15 cellular contexts compared by ENCODE assay signal in genomic region chr15:99985878-99986277, GRCh38.
DNase-seq lines count a peak whose midpoint lies in the region; FAIRE-seq and TF ChIP-seq lines count a peak whose summit lies in the region.
"Had no signal": no experiment of that assay in that cellular context is flagged by ENCODE, and none has a peak within 500 bp of the region (broad histone marks: within the 10 kb centered on the region; RNA-seq: fewer than 3 reads in every experiment).

No MANE protein-coding gene starts in this region.

- H3K56ac ChIP-seq in H1 (replicated peaks; ENCODE audit: insufficient read length, low read depth, low read length) = no peak overlapping the region

- POLR2A ChIA-PET in H1 (lab: Charles Lee; ENCODE audit: partially characterized antibody) = no interaction called here

- 98% methylated on average over 4 of the region's 4 CpGs; no CpG with 5 or more reads in 1 of the 2 experiments for WGBS in H1 (ENCODE audit: extremely low coverage in 1 of 2, insufficient coverage in 1 of 2, insufficient read length in 1 of 2, insufficient replicate concordance in 2 of 2, low coverage in 1 of 2, low lambda C conversion rate in 2 of 2, missing lambda C conversion rate in 1 of 2), 2 experiments

- H3K4me1 Mint-ChIP-seq in nephron = peaks cover 45% of the 10 kb centered on the region
- peaks cover 22% of the 10 kb centered on the region for H3K4me1 Mint-ChIP-seq in type B pancreatic cell (ENCODE audit: unreplicated experiment)

- peaks cover 2% of the 10 kb centered on the region; the same call in 1 of the 2 replicates for H3K23me2 ChIP-seq in H1 (ENCODE audit: low read depth, low read length)

- H3K79me2 ChIP-seq in H1 (ENCODE audit: control insufficient read depth in 1 of 2, insufficient read depth in 2 of 2, low read length in 2 of 2) = no peaks in the 10 kb centered on the region

- FAIRE-seq in H1 (lab: Jason Lieb, UNC) = no peak

- H3K18ac ChIP-seq in H1 (ENCODE audit: extremely low read depth, low read length) = no peak overlapping the region; the same call in 1 of the 2 replicates

- no peak overlapping the region; the same call in 1 of the 2 replicates for H4K8ac ChIP-seq in H1 (ENCODE audit: extremely low read depth, insufficient read depth, low read length)

- peaks cover 35% of the 10 kb centered on the region for H3K4me1 ChIP-seq in SJCRH30
- peaks cover 15 to 27% (median 19%) of the 10 kb centered on the region in 4 experiments for H3K4me1 ChIP-seq in H1 (replicated peaks in 1 of 4; ENCODE audit: control insufficient read depth in 3 of 4, insufficient read depth in 4 of 4, low read length in 3 of 4)

- H3K27me3 ChIP-seq in SJCRH30 (no peaks in the 10 kb centered on the region), H1 (replicated peaks in 1 of 4; ENCODE audit: control insufficient read depth in 3 of 4, extremely low read depth in 1 of 4, insufficient read depth in 3 of 4, low read length in 3 of 4) (no peaks in the 10 kb centered on the region)

- H3K79me1 ChIP-seq in H1 (ENCODE audit: low read depth, low read length) = no peaks in the 10 kb centered on the region

- TF ChIP-seq RAD21 in H1 (IDR thresholded peaks at IDR 0.05 in 1 of 2, conservative IDR thresholded peaks at IDR 0.05 in 1 of 2; ENCODE audit: low read depth in 2 of 2, low read length in 2 of 2) = no peak

- H3K27me3 Mint-ChIP-seq in nephron (ENCODE audit: low read depth) (peaks cover 2% of the 10 kb centered on the region), type B pancreatic cell (peaks cover 6% of the 10 kb centered on the region)
- H3K27me3 Mint-ChIP-seq: CD4-positive, alpha-beta T cell had no signal

- CTCF ChIA-PET in H1 (lab: Charles Lee; ENCODE audit: partially characterized antibody) = interaction anchor here (0.6 to 1.1 kb wide), 2 partner anchors 25 to 44 kb away, joined by 3 read pairs; no protein-coding TSS in a partner anchor

- no peak overlapping the region for H3K23ac ChIP-seq in H1 (ENCODE audit: insufficient read length)

- H3K14ac ChIP-seq in H1 (ENCODE audit: insufficient read length) = no peak overlapping the region

- peak overlapping the region; percentile 47 to 65 (median 61) for H3K27ac Mint-ChIP-seq in nephron
- peak overlapping the region; percentile 81 for H3K27ac Mint-ChIP-seq in type B pancreatic cell
- H3K27ac Mint-ChIP-seq: CD4-positive, alpha-beta T cell had no signal

- H2AK5ac ChIP-seq in H1 (ENCODE audit: low read depth, low read length) = peak overlapping the region; percentile 61

- H3K4me3 ChIP-seq in SJCRH30 (no peak overlapping the region), H1 (ENCODE audit: extremely low read depth in 1 of 4, insufficient read depth in 2 of 4, low read depth in 3 of 4, low read length in 4 of 4) (no peak overlapping the region)

- DNase-seq in SJCRH30 (no peak), H1 (ENCODE audit: low read depth in 1 of 2, low spot score in 2 of 2) (no peak), type B pancreatic cell (ENCODE audit: extremely low spot score, unreplicated experiment) (no peak), DMS79 (lab: John Stamatoyannopoulos, UW) (no peak), KG1 (lab: John Stamatoyannopoulos, UW) (no peak)
- DNase-seq in stimulated activated CD4-positive, alpha-beta T cell treated with anti-CD3 and anti-CD28 coated beads, Interleukin-15, amount 100 ng/mL, for 24 hours = no peak
- DNase-seq: ACHN; CD4-positive, alpha-beta T cell; DMS53; HCEC 1CT; NCI-H1105; NCI-H187 treated with DMSO at 0.1 percent for 48 hours; NCI-H446; PC-3 had no signal

- H2BK5ac ChIP-seq in H1 (ENCODE audit: low read depth, low read length) = peak overlapping the region; percentile 82; the same call in 1 of the 2 replicates

- H3K27ac ChIP-seq in SJCRH30 (peak overlapping the region; percentile 66), H1 (ENCODE audit: low read depth, low read length) (no peak overlapping the region)

- H2AFZ ChIP-seq in H1 (ENCODE audit: low read length) = no peak overlapping the region

- H3K36me3 Mint-ChIP-seq in nephron (ENCODE audit: low read depth) (no peaks in the 10 kb centered on the region), type B pancreatic cell (peaks cover 4% of the 10 kb centered on the region)

- no peak overlapping the region for H2BK20ac ChIP-seq in H1 (ENCODE audit: low read length)

- peak overlapping the region; percentile 96 for H2BK12ac ChIP-seq in H1 (ENCODE audit: low read depth, low read length)

- H2BK15ac ChIP-seq in H1 (ENCODE audit: low read length) = no peak overlapping the region

- TF ChIP-seq CTCF in H1 (IDR thresholded peaks at IDR 0.05; ENCODE audit: control extremely low read depth in 1 of 3, insufficient read depth in 1 of 3, low read depth in 1 of 3, low read length in 3 of 3) = no peak
- no peak for TF ChIP-seq CTCF in nephron (IDR thresholded peaks at IDR 0.05; ENCODE audit: unreplicated experiment in 3 of 3)
- no peak for TF ChIP-seq CTCF in type B pancreatic cell (conservative IDR thresholded peaks at IDR 0.05)

- H3K9me3 Mint-ChIP-seq in nephron (no peaks in the 10 kb centered on the region), type B pancreatic cell (peaks cover 4% of the 10 kb centered on the region)
- H3K9me3 Mint-ChIP-seq: CD4-positive, alpha-beta T cell had no signal

- no peaks in the 10 kb centered on the region for H4K20me1 ChIP-seq in H1 (replicated peaks in 1 of 2; ENCODE audit: control insufficient read depth in 1 of 2, insufficient read depth in 2 of 2, low read length in 2 of 2)

- H3K4me3 Mint-ChIP-seq in nephron (no peak overlapping the region), type B pancreatic cell (no peak overlapping the region)
- H3K4me3 Mint-ChIP-seq: CD4-positive, alpha-beta T cell had no signal

- H4K91ac ChIP-seq in H1 (replicated peaks; ENCODE audit: insufficient read length, low read length) = peak overlapping the region; percentile 8

- H3K36me3 ChIP-seq in SJCRH30 (no peaks in the 10 kb centered on the region), H1 (ENCODE audit: control insufficient read depth in 2 of 4, insufficient read depth in 4 of 4, low read length in 3 of 4) (no peaks in the 10 kb centered on the region)

- H4K5ac ChIP-seq in H1 (ENCODE audit: insufficient read length, low read depth, low read length) = no peak overlapping the region

- H3K9me3 ChIP-seq in SJCRH30 (replicated peaks) = no peaks in the 10 kb centered on the region
- H3K9me3 ChIP-seq in H1 (ENCODE audit: insufficient read depth in 2 of 2, low read depth in 1 of 2, low read length in 1 of 2) = peaks cover 0 to 6% of the 10 kb centered on the region in 2 experiments; a peak in 2 of 4 replicates

- H3K9ac ChIP-seq in H1 (replicated peaks in 1 of 4; ENCODE audit: extremely low read depth in 1 of 4, low read depth in 3 of 4, low read length in 3 of 4) = no peak overlapping the region

- no peak for TF ChIP-seq POLR2A in H1 (IDR thresholded peaks at IDR 0.05; ENCODE audit: control extremely low read depth in 1 of 2, low read depth in 2 of 2, low read length in 2 of 2)

- H3K4me2 ChIP-seq in H1 (ENCODE audit: insufficient read depth in 1 of 2, low read depth in 2 of 2, low read length in 2 of 2) = no peak overlapping the region

- no peak overlapping the region for H2BK120ac ChIP-seq in H1 (replicated peaks; ENCODE audit: low read depth, low read length)

- no peak for TF ChIP-seq EP300 in H1 (IDR thresholded peaks at IDR 0.05; ENCODE audit: borderline replicate concordance in 1 of 2, low read depth in 2 of 2, low read length in 2 of 2)

- no peak overlapping the region for H3K4ac ChIP-seq in H1 (replicated peaks; ENCODE audit: insufficient read length, low read depth, low read length)

TF ChIP-seq in H1, 55 proteins besides CTCF, POLR2A, EP300 and RAD21:
- TF ChIP-seq TBP (IDR thresholded peaks at IDR 0.05; ENCODE audit: low read depth, low read length) = no peak
- TF ChIP-seq CHD2 (IDR thresholded peaks at IDR 0.05; ENCODE audit: low read length) = no peak
- TF ChIP-seq BACH1 (IDR thresholded peaks at IDR 0.05; ENCODE audit: low read length) = no peak
- TF ChIP-seq GTF2F1 (IDR thresholded peaks at IDR 0.05; ENCODE audit: borderline replicate concordance, low read depth, low read length) = no peak
- TF ChIP-seq SRF (IDR thresholded peaks at IDR 0.05; ENCODE audit: low read depth, low read length) = no peak
- no peak for TF ChIP-seq RXRA (IDR thresholded peaks at IDR 0.05; ENCODE audit: insufficient read depth, low read depth, low read length)
- TF ChIP-seq, protein P1, sequence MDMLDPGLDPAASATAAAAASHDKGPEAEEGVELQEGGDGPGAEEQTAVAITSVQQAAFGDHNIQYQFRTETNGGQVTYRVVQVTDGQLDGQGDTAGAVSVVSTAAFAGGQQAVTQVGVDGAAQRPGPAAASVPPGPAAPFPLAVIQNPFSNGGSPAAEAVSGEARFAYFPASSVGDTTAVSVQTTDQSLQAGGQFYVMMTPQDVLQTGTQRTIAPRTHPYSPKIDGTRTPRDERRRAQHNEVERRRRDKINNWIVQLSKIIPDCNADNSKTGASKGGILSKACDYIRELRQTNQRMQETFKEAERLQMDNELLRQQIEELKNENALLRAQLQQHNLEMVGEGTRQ (IDR thresholded peaks at IDR 0.05; ENCODE audit: low read length) = no peak
- no peak for TF ChIP-seq CREB1 (IDR thresholded peaks at IDR 0.05)
- TF ChIP-seq HDAC6 (IDR thresholded peaks at IDR 0.05; ENCODE audit: low read depth, low read length) = no peak
- no peak for TF ChIP-seq SAP30 (IDR thresholded peaks at IDR 0.05; ENCODE audit: insufficient read depth, insufficient replicate concordance, low read length)
- no peak for TF ChIP-seq YY1 (IDR thresholded peaks at IDR 0.05; ENCODE audit: low read depth, low read length)
- no peak for TF ChIP-seq JUN (IDR thresholded peaks at IDR 0.05; ENCODE audit: low read depth, low read length)
- TF ChIP-seq JUND (IDR thresholded peaks at IDR 0.05; ENCODE audit: low read length) = no peak
- TF ChIP-seq HDAC2 (IDR thresholded peaks at IDR 0.05; ENCODE audit: borderline replicate concordance in 1 of 2, low read depth in 2 of 2, low read length in 2 of 2) = no peak
- no peak for TF ChIP-seq E2F6 (IDR thresholded peaks at IDR 0.05)
